Comparison of ENCODE assay signal across 15 cellular contexts in genomic region chr18:55473534-55473933, GRCh38.
"Had no signal": no experiment of that assay in that cellular context is flagged by ENCODE, and none has a peak within 500 bp of the region (broad histone marks: within the 10 kb centered on the region; RNA-seq: fewer than 3 reads in every experiment).

No MANE protein-coding gene starts in this region.

- H3K36me3 ChIP-seq: heart left ventricle, prostate gland, right lobe of liver, spleen had no signal

- H2AFZ ChIP-seq: parathyroid adenoma had no signal

- H3K9me3 Mint-ChIP-seq: natural killer cell treated with Interleukin-12 subunit alpha and Interleukin-12 subunit beta and Interleukin-15 and Interleukin-18, amount 100 ng/mL, for 72 hours; type B pancreatic cell had no signal

- ATAC-seq: heart left ventricle; natural killer cell treated with Interleukin-12 subunit alpha and Interleukin-12 subunit beta and Interleukin-15 and Interleukin-18, amount 100 ng/mL, for 72 hours; right lobe of liver had no signal

- H3K9ac ChIP-seq: parathyroid adenoma had no signal

- H3K4me1 ChIP-seq: parathyroid adenoma, prostate gland had no signal

- H3K9me3 ChIP-seq: heart left ventricle, prostate gland, right lobe of liver, spleen had no signal

- H3K4me3 Mint-ChIP-seq: natural killer cell treated with Interleukin-12 subunit alpha and Interleukin-12 subunit beta and Interleukin-15 and Interleukin-18, amount 100 ng/mL, for 72 hours; type B pancreatic cell had no signal

- H3K27me3 ChIP-seq: heart left ventricle, right lobe of liver, spleen had no signal

- H3K4me3 ChIP-seq: coronary artery, heart left ventricle, prostate gland, right lobe of liver, spleen had no signal

- H3K27me3 Mint-ChIP-seq: natural killer cell treated with Interleukin-12 subunit alpha and Interleukin-12 subunit beta and Interleukin-15 and Interleukin-18, amount 100 ng/mL, for 72 hours; type B pancreatic cell had no signal

- DNase-seq: effector CD8-positive, alpha-beta T cell; foreskin melanocyte; heart left ventricle; hippocampal formation; mesendoderm; right lobe of liver; spleen; stimulated activated CD4-positive, alpha-beta T cell treated with anti-CD3 and anti-CD28 coated beads, Interleukin-15, amount 100 ng/mL, for 24 hours; stimulated activated CD4-positive, alpha-beta T cell treated with anti-CD3 and anti-CD28 coated beads, Interleukin-1b, Interleukin-23, amount 100 ng/mL, for 48 hours; stimulated activated naive CD4-positive, alpha-beta T cell treated with Interleukin-2 at 50 U/mL for 16 hours had no signal

- H3K27ac ChIP-seq: coronary artery, heart left ventricle, parathyroid adenoma, prostate gland, right lobe of liver, spleen had no signal

- H3K27ac Mint-ChIP-seq: natural killer cell treated with Interleukin-12 subunit alpha and Interleukin-12 subunit beta and Interleukin-15 and Interleukin-18, amount 100 ng/mL, for 72 hours; type B pancreatic cell had no signal

- H3K36me3 Mint-ChIP-seq: natural killer cell treated with Interleukin-12 subunit alpha and Interleukin-12 subunit beta and Interleukin-15 and Interleukin-18, amount 100 ng/mL, for 72 hours had no signal
